In genomic region chr14:101916816-101917412, GRCh38 we compare ENCODE assay signal across 1 cellular context.
TF ChIP-seq lines count a peak whose summit lies in the region.

No MANE protein-coding gene starts in this region.

TF ChIP-seq in IMR-90, 13 proteins besides CTCF, POLR2A, EP300 and RAD21 (continued from another document):
- TF ChIP-seq ELK1 (IDR thresholded peaks at IDR 0.05; ENCODE audit: borderline replicate concordance, low read depth, low read length) = no peak
TF ChIP-seq in IMR-90: peak in this region for 0.
